In the genomic region with DNA sequence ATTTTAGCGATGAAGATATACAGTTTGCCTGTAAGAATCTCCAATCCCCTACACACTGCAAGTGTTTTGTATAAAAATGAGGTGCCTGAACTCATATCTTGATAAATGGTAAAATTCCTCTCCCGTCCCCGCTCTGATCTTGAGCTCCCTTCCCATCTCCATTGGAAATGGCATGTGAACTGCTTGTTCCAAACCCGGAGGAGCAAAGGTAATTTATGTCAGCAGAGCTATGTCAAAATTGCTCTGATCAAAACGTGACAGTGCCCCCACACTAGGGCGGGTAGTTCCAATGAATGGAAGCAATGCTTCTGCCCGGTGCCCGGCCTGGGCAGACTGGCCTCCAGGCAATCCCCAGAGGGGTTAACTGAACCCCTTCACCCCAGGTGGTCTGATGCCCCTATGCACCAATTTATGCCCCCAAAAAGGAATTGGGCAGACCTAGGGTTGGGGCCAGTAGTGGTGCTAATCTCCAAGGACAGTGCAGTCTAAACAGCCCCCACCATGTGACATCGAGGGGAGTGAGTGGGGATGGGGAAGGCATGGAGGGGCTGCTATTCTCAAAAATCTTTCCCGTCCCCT, we compare ENCODE assay signal across 21 cellular contexts. TPM values are rescaled to one million over a fixed set of nuclear protein-coding genes. Genes with fewer than 3 reads are reported as not detected.
A peak's percentile ranks its signal among the peaks of the same experiment; 100 is the strongest.
DNase-seq lines count a peak whose midpoint lies in the region; ATAC-seq and TF ChIP-seq lines count a peak whose summit lies in the region.
"Had no signal": no experiment of that assay in that cellular context is flagged by ENCODE, and none has a peak within 500 bp of the region (broad histone marks: within the 10 kb centered on the region; RNA-seq: fewer than 3 reads in every experiment).

No MANE protein-coding gene starts in this region.

- intact Hi-C loops in IMR-90 (cut with micrococcal nuclease) (loop anchor here (1.0 kb wide), 1 partner anchor 35 kb away; no protein-coding TSS in a partner anchor), esophagus muscularis mucosa (cut with DNase I) (loop anchor here (5.0 kb wide), 1 partner anchor 37 kb away; no protein-coding TSS in a partner anchor), sigmoid colon (cut with DNase I) (no loop called here)

- no peak overlapping the region for H4K91ac ChIP-seq in IMR-90 (ENCODE audit: insufficient read depth, low read depth, low read length)

- CTCF ChIA-PET in IMR-90 (lab: Yijun Ruan, JAX) (interaction anchor here (0.6 to 2.0 kb wide), 14 partner anchors 9 to 135 kb away, joined by 3 to 17 read pairs (median 4); no protein-coding TSS in a partner anchor), T-cell (lab: Charles Lee) (interaction anchor here (0.9 to 3.2 kb wide), 5 partner anchors 13 to 36 kb away, joined by 3 to 29 read pairs (median 3); no protein-coding TSS in a partner anchor)

- TF ChIP-seq EP300 in esophagus muscularis mucosa (IDR thresholded peaks at IDR 0.05), result no peak
- no peak for TF ChIP-seq EP300 in sigmoid colon (IDR thresholded peaks at IDR 0.05)

- no peak for TF ChIP-seq RAD21 in IMR-90 (IDR thresholded peaks at IDR 0.05; ENCODE audit: low read length)

- 50% methylated on average over 2 of the region's 10 CpGs; no CpG with 5 or more reads in 1 of the 2 experiments for WGBS in IMR-90 (ENCODE audit: extremely low coverage in 2 of 2, insufficient read length in 1 of 2), 2 experiments
- WGBS in esophagus muscularis mucosa, result 13% methylated on average over 10 of the region's 10 CpGs
- 21 to 29% methylated on average over 10 of the region's 10 CpGs for WGBS in sigmoid colon, 2 donors

- H2BK120ac ChIP-seq in IMR-90 (ENCODE audit: low read depth, low read length), result no peak overlapping the region

- dilution Hi-C loops in IMR-90 (cut with HindIII; ENCODE audit: low sequenced_read_pairs, unreplicated experiment), result no loop called here

- H3K23ac ChIP-seq in IMR-90 (ENCODE audit: low read depth, low read length), result no peak overlapping the region

- H4K8ac ChIP-seq in IMR-90 (ENCODE audit: low read depth in 2 of 2, low read length in 2 of 2), result no peak overlapping the region

- POLR2A ChIA-PET in IMR-90 (lab: Charles Lee; ENCODE audit: unreplicated experiment), result no interaction called here
- POLR2A ChIA-PET in T-cell (lab: Charles Lee), result interaction anchor here in 1 of 2 donors (0.6 kb wide), 1 partner anchor 1099 kb away, joined by 3 read pairs; no protein-coding TSS in a partner anchor

- H3K4me3 ChIP-seq in BLaER1, result no peak overlapping the region
- no peak overlapping the region for H3K4me3 ChIP-seq in IMR-90 (ENCODE audit: insufficient read depth, low read depth, low read length)
- no peak overlapping the region for H3K4me3 ChIP-seq in esophagus muscularis mucosa
- no peak overlapping the region for H3K4me3 ChIP-seq in sigmoid colon
- H3K4me3 ChIP-seq: cardiac muscle cell, left lung, prostate gland, spleen, upper lobe of left lung had no signal

- H3K14ac ChIP-seq in IMR-90 (replicated peaks; ENCODE audit: low read depth, low read length), result no peak overlapping the region

- H3K27me3 Mint-ChIP-seq in T-cell, result peaks cover 42 to 66% of the 10 kb centered on the region in 2 donors

- peaks cover 27 to 32% (median 31%) of the 10 kb centered on the region in 3 donors for H3K4me1 Mint-ChIP-seq in T-cell

- H4K5ac ChIP-seq in IMR-90 (ENCODE audit: low read depth, low read length), result no peak overlapping the region

- no peak for DNase-seq in IMR-90
- no peak for DNase-seq in esophagus muscularis mucosa (ENCODE audit: extremely low spot score)
- no peak for DNase-seq in sigmoid colon
- DNase-seq in activated CD8-positive, alpha-beta memory T cell treated with anti-CD3 and anti-CD28 coated beads, Interleukin-2, amount 50 U/mL, for 4 hours, result no peak
- DNase-seq in T-cell, result no peak
- DNase-seq: NCI-H187, spleen had no signal

- H3K9me3 ChIP-seq in BLaER1 (no peaks in the 10 kb centered on the region), IMR-90 (ENCODE audit: control insufficient read depth, insufficient read depth, low read length) (no peaks in the 10 kb centered on the region), esophagus muscularis mucosa (no peaks in the 10 kb centered on the region), sigmoid colon (no peaks in the 10 kb centered on the region)
- H3K9me3 ChIP-seq: left lung, prostate gland, spleen, upper lobe of left lung had no signal

- no TSS peak for BruUV-seq in IMR-90 (replicated peaks; lab: Mats Ljungman, UMichigan)

- H3K36me3 Mint-ChIP-seq in T-cell, result peaks cover 3% of the 10 kb centered on the region
- H3K36me3 Mint-ChIP-seq: immature natural killer cell had no signal

- no peak overlapping the region for H3K4ac ChIP-seq in IMR-90 (ENCODE audit: low read depth, low read length)

- H3K56ac ChIP-seq in IMR-90 (ENCODE audit: extremely low read depth, insufficient read depth, low read length), result no peak overlapping the region

- H3K4me1 ChIP-seq in BLaER1, result peaks cover 44% of the 10 kb centered on the region
- peaks cover 14% of the 10 kb centered on the region for H3K4me1 ChIP-seq in IMR-90 (ENCODE audit: control insufficient read depth, insufficient read depth, low read length)
- peaks cover 28 to 71% (median 61%) of the 10 kb centered on the region in 4 donors for H3K4me1 ChIP-seq in esophagus muscularis mucosa
- H3K4me1 ChIP-seq in sigmoid colon, result peaks cover 0 to 50% (median 43%) of the 10 kb centered on the region in 4 donors

- H3K27me3 ChIP-seq in BLaER1 (peaks cover 46% of the 10 kb centered on the region), IMR-90 (ENCODE audit: control insufficient read depth, insufficient read depth, low read length) (no peaks in the 10 kb centered on the region; the same call in 1 of the 2 replicates), esophagus muscularis mucosa (peaks cover 0 to 24% (median 0%) of the 10 kb centered on the region in 4 donors), sigmoid colon (no peaks in the 10 kb centered on the region)

- H3K27ac ChIP-seq in BLaER1, result no peak overlapping the region
- H3K27ac ChIP-seq in IMR-90 (ENCODE audit: insufficient read depth, low read length), result no peak overlapping the region
- peak overlapping the region; percentile 97 to 99 (median 97) for H3K27ac ChIP-seq in esophagus muscularis mucosa (replicated peaks in 1 of 4)
- H3K27ac ChIP-seq in sigmoid colon, result peak overlapping the region; percentile 89 to 100 (median 99)
- H3K27ac ChIP-seq: cardiac muscle cell, left lung, prostate gland, spleen had no signal

- H3K36me3 ChIP-seq in BLaER1 (no peaks in the 10 kb centered on the region), IMR-90 (ENCODE audit: control insufficient read depth, insufficient read depth, low read length) (peaks cover 17% of the 10 kb centered on the region; the same call in 1 of the 2 replicates), esophagus muscularis mucosa (peaks cover 0 to 34% (median 16%) of the 10 kb centered on the region in 4 donors), sigmoid colon (peaks cover 7 to 34% (median 15%) of the 10 kb centered on the region in 4 donors)
- H3K36me3 ChIP-seq: left lung, prostate gland, spleen, upper lobe of left lung had no signal

- H2AK9ac ChIP-seq in IMR-90 (replicated peaks; ENCODE audit: low read depth, low read length, poor library complexity), result no peak overlapping the region

- peaks cover 7% of the 10 kb centered on the region; the same call in 1 of the 2 replicates for H3K9me1 ChIP-seq in IMR-90 (ENCODE audit: insufficient read depth, low read length)

- no peak for ATAC-seq in IMR-90 (ENCODE audit: low read depth)
- no peak for ATAC-seq in T-cell (replicated peaks in 1 of 4)
- ATAC-seq in HG02884 (IDR thresholded peaks at IDR 0.05; ENCODE audit: unreplicated experiment), result no peak
- no peak for ATAC-seq in GM19467 (IDR thresholded peaks at IDR 0.05; ENCODE audit: unreplicated experiment)
- ATAC-seq: activated CD4-positive, CD25-positive, alpha-beta regulatory T cell treated with anti-CD3 and anti-CD28 coated beads, Interleukin-2, amount 50 U/mL, for 24 hours; left lung had no signal

- in situ Hi-C loops in IMR-90 (cut with MboI; ENCODE audit: low sequenced_read_pairs), result no loop called here

- TF ChIP-seq CTCF in IMR-90 (conservative IDR thresholded peaks at IDR 0.05; ENCODE audit: low read depth, low read length) (no peak), esophagus muscularis mucosa (IDR thresholded peaks at IDR 0.05) (no peak), sigmoid colon (IDR thresholded peaks at IDR 0.05) (no peak)

- 0 out of 2 replicates have a peak overlapping the region, but pooled peaks have one; percentile 27 for H2AK5ac ChIP-seq in IMR-90 (ENCODE audit: low read depth, low read length)

- no peak overlapping the region for H2BK20ac ChIP-seq in IMR-90 (ENCODE audit: low read depth, low read length)

- no peak overlapping the region for H2BK15ac ChIP-seq in IMR-90 (ENCODE audit: low read depth, low read length)

- H2AFZ ChIP-seq in IMR-90 (replicated peaks; ENCODE audit: low read length, poor library complexity), result peak overlapping the region; percentile 73

- no peak overlapping the region for H3K4me3 Mint-ChIP-seq in T-cell
- H3K4me3 Mint-ChIP-seq: activated T-cell treated with anti-CD3 and anti-CD28 coated beads, Interleukin-2, amount 50 U/mL, for 4 hours; CD4-positive, alpha-beta memory T cell; immature natural killer cell had no signal

- H2BK5ac ChIP-seq in IMR-90 (ENCODE audit: low read depth, low read length, poor library complexity, severe bottlenecking), result no peak overlapping the region

- H3K4me2 ChIP-seq in BLaER1 (peak overlapping the region; percentile 62), IMR-90 (ENCODE audit: low read depth, low read length) (no peak overlapping the region)

- H3K9me3 Mint-ChIP-seq in T-cell, result no peaks in the 10 kb centered on the region
- H3K9me3 Mint-ChIP-seq: activated T-cell treated with anti-CD3 and anti-CD28 coated beads, Interleukin-2, amount 50 U/mL, for 4 hours; CD4-positive, alpha-beta memory T cell had no signal

- no peaks in the 10 kb centered on the region for H4K20me1 ChIP-seq in BLaER1
- H4K20me1 ChIP-seq in IMR-90 (ENCODE audit: insufficient read depth, low read length), result no peaks in the 10 kb centered on the region

- peaks cover 10 to 13% of the 10 kb centered on the region in 2 experiments for H3K79me1 ChIP-seq in IMR-90 (ENCODE audit: low read depth in 1 of 2, low read length in 2 of 2)

- no peak for TF ChIP-seq POLR2A in IMR-90 (IDR thresholded peaks at IDR 0.05; ENCODE audit: low read depth, low read length)
- no peak for TF ChIP-seq POLR2A in esophagus muscularis mucosa (IDR thresholded peaks at IDR 0.05; ENCODE audit: low read depth)
- TF ChIP-seq POLR2A in sigmoid colon (IDR thresholded peaks at IDR 0.05), result no peak

- no peak overlapping the region for H3K27ac Mint-ChIP-seq in T-cell
- H3K27ac Mint-ChIP-seq: CD4-positive, alpha-beta memory T cell; immature natural killer cell had no signal

- no peak overlapping the region for H3K9ac ChIP-seq in BLaER1
- no peak overlapping the region for H3K9ac ChIP-seq in IMR-90 (ENCODE audit: low read depth, low read length)

- no peak overlapping the region for H3K18ac ChIP-seq in IMR-90 (ENCODE audit: low read depth, low read length)

RNA-seq across cellular contexts. Expression of a gene that starts 3.6 kb away (rescaled TPM):
- total RNA-seq in IMR-90 (2012; rRNA removed) (93.0 and 103 TPM in 2 replicates), esophagus muscularis mucosa (10 to 100 TPM; 16.2 to 32.6 (median 19.9) TPM), sigmoid colon (10 to 100 TPM; 13.9 to 24.7 (median 21.3) TPM), T-cell (10 to 100 TPM; 20.6 to 47.7 (median 41.3) TPM)
- polyA plus RNA-seq in IMR-90 (2012; rRNA removed) (124 and 134 TPM in 2 replicates), sigmoid colon (10 to 100 TPM; 42.6 to 52.8 (median 44.2) TPM)
- 73.7 and 110 TPM in 2 replicates for polyA plus RNA-seq in IMR-90 (2012; cell fraction: cytosol; rRNA removed)
- polyA plus RNA-seq in IMR-90 (2012; cell fraction: nucleus; rRNA removed; ENCODE audit: low replicate concordance), result 322 and 367 TPM in 2 replicates

RNA-seq across cellular contexts. Expression of a gene that starts 19.2 kb away (rescaled TPM):
- not detected in 2 replicates for total RNA-seq in IMR-90 (2012; rRNA removed)
- polyA plus RNA-seq in IMR-90 (2012; rRNA removed), result 0.10 TPM in 1 of 2 replicates, not detected in the other
- polyA plus RNA-seq in IMR-90 (2012; cell fraction: cytosol; rRNA removed), result not detected in 2 replicates
- polyA plus RNA-seq in IMR-90 (2012; cell fraction: nucleus; rRNA removed; ENCODE audit: low replicate concordance), result 0.16 and 0.33 TPM in 2 replicates
- total RNA-seq in esophagus muscularis mucosa, result not detected
- total RNA-seq in sigmoid colon, result under 1 TPM in 1 of 4 donors, not detected in 3; under 0.01 TPM
- polyA plus RNA-seq in sigmoid colon, result under 1 TPM in 1 of 3 donors, not detected in 2; 0.07 TPM
- total RNA-seq in T-cell, result under 1 TPM in 3 of 5 donors, not detected in 2; 0.09 to 0.35 (median 0.20) TPM
- total RNA-seq: dermis blood vessel endothelial cell, left lung, mononuclear cell, Right ventricle myocardium superior had no signal
- polyA plus RNA-seq: CD4-positive, alpha-beta memory T cell; immature natural killer cell had no signal

RNA-seq across cellular contexts. Expression of a gene that starts 48.6 kb away (rescaled TPM):
- total RNA-seq in IMR-90 (2012; rRNA removed), result 24.0 and 27.2 TPM in 2 replicates
- polyA plus RNA-seq in IMR-90 (2012; rRNA removed), result 115 and 147 TPM in 2 replicates
- polyA plus RNA-seq in IMR-90 (2012; cell fraction: cytosol; rRNA removed), result 108 and 204 TPM in 2 replicates
- polyA plus RNA-seq in IMR-90 (2012; cell fraction: nucleus; rRNA removed; ENCODE audit: low replicate concordance), result 37.3 and 118 TPM in 2 replicates
- 10 to 100 TPM; 44.4 to 67.8 (median 58.4) TPM for total RNA-seq in esophagus muscularis mucosa
- 10 to 100 TPM; 12.5 to 39.1 (median 23.5) TPM for total RNA-seq in sigmoid colon
- polyA plus RNA-seq in sigmoid colon, result 10 to 100 TPM in 1 of 3 donors, 1 to 10 TPM in 2; 5.5 to 37.3 (median 6.6) TPM
- total RNA-seq in T-cell, result 10 to 100 TPM in 3 of 5 donors, 1 to 10 TPM in 2; 5.0 to 12.8 (median 10.8) TPM

RNA-seq across cellular contexts. Expression of a gene that starts 48.8 kb away (rescaled TPM):
- under 0.01 and 0.18 TPM in 2 replicates for total RNA-seq in IMR-90 (2012; rRNA removed)
- polyA plus RNA-seq in IMR-90 (2012; rRNA removed), result 2.2 and 3.0 TPM in 2 replicates
- 0.81 and 1.3 TPM in 2 replicates for polyA plus RNA-seq in IMR-90 (2012; cell fraction: cytosol; rRNA removed)
- 20.2 and 40.5 TPM in 2 replicates for polyA plus RNA-seq in IMR-90 (2012; cell fraction: nucleus; rRNA removed; ENCODE audit: low replicate concordance)
- total RNA-seq in esophagus muscularis mucosa, result 1 to 10 TPM; 3.7 to 4.7 (median 4.2) TPM
- 1 to 10 TPM in 3 of 4 donors, under 1 TPM in 1; 0.71 to 3.0 (median 1.6) TPM for total RNA-seq in sigmoid colon
- 1 to 10 TPM in 2 of 3 donors, not detected in 1; 1.2 to 3.9 TPM for polyA plus RNA-seq in sigmoid colon
- under 1 TPM; 0.37 to 0.88 (median 0.69) TPM for total RNA-seq in T-cell
- total RNA-seq: mononuclear cell had no signal
- polyA plus RNA-seq: CD4-positive, alpha-beta memory T cell had no signal

Comparison
In these comparisons a context has a peak if more than half of its experiments do, and no peak if none do; other contexts are left out.
1. H3K27ac ChIP-seq: peak in esophagus muscularis mucosa (4 of 4) and sigmoid colon (4 of 4); none in BLaER1 (single experiment) and IMR-90 (single experiment).